In the genomic region with DNA sequence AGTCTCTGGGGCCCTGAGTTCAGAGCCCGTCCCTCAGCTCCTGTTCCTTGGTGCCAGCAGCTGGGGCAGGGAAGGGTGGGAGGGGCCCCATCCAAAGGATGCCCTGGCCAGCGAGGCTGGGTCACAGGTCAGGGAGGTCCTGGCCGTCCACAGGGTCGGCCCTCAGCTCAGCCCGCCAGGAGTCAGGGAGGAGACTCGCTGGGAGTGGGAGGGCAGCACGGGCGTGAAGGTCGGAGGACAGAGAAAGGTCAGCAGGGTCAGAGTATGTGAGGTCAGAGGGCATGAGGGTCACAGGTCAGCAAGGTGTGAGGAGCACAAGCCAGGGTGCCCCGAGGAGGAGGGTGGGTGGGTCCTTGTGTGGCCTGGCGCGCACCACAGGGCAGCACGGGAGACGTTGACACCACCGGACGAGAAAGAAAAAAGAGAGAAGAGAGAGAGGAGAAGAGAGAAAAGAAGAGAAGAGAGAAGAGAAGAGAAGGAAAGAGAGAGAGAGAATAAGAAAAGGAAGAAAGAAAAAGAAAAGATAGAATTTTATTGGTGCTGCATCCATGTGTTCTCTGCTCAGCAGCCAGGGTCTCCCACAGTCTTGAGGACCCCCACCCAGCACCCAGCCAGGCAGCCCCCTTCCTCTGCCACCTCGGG, we compare ENCODE assay signal across 1 cellular context.
TF ChIP-seq lines count a peak whose summit lies in the region.

No MANE protein-coding gene starts in this region.

TF ChIP-seq in HEK293, 187 proteins besides CTCF, POLR2A, EP300 and RAD21 (continued from another document):
- TF ChIP-seq ZNF202 (tag by site-specific recombination; IDR thresholded peaks at IDR 0.05; ENCODE audit: borderline replicate concordance) = no peak
- no peak for TF ChIP-seq ZNF155 (tag by site-specific recombination; IDR thresholded peaks at IDR 0.05)
- no peak for TF ChIP-seq ZIC2 (tag by site-specific recombination; IDR thresholded peaks at IDR 0.05)
- no peak for TF ChIP-seq ZNF292 (tag by site-specific recombination; IDR thresholded peaks at IDR 0.05; ENCODE audit: borderline replicate concordance, low read depth)
- TF ChIP-seq WT1 (tag by site-specific recombination; IDR thresholded peaks at IDR 0.05) = no peak
- no peak for TF ChIP-seq KLF7 (tag by site-specific recombination; IDR thresholded peaks at IDR 0.05; ENCODE audit: borderline replicate concordance)
- peak; percentile 93 for TF ChIP-seq ZNF366 (tag by site-specific recombination; conservative IDR thresholded peaks at IDR 0.05)
- no peak for TF ChIP-seq ZNF624 (tag by site-specific recombination; IDR thresholded peaks at IDR 0.05)
- TF ChIP-seq ZNF23 (tag by site-specific recombination; IDR thresholded peaks at IDR 0.05; ENCODE audit: borderline replicate concordance) = no peak
- TF ChIP-seq, protein P1, sequence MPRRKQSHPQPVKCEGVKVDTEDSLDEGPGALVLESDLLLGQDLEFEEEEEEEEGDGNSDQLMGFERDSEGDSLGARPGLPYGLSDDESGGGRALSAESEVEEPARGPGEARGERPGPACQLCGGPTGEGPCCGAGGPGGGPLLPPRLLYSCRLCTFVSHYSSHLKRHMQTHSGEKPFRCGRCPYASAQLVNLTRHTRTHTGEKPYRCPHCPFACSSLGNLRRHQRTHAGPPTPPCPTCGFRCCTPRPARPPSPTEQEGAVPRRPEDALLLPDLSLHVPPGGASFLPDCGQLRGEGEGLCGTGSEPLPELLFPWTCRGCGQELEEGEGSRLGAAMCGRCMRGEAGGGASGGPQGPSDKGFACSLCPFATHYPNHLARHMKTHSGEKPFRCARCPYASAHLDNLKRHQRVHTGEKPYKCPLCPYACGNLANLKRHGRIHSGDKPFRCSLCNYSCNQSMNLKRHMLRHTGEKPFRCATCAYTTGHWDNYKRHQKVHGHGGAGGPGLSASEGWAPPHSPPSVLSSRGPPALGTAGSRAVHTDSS (tag by site-specific recombination; IDR thresholded peaks at IDR 0.05) = no peak
- TF ChIP-seq IKZF3 (tag by site-specific recombination; IDR thresholded peaks at IDR 0.05) = no peak
- TF ChIP-seq ZNF132 (tag by site-specific recombination; IDR thresholded peaks at IDR 0.05; ENCODE audit: borderline replicate concordance) = no peak
- TF ChIP-seq, protein P2, sequence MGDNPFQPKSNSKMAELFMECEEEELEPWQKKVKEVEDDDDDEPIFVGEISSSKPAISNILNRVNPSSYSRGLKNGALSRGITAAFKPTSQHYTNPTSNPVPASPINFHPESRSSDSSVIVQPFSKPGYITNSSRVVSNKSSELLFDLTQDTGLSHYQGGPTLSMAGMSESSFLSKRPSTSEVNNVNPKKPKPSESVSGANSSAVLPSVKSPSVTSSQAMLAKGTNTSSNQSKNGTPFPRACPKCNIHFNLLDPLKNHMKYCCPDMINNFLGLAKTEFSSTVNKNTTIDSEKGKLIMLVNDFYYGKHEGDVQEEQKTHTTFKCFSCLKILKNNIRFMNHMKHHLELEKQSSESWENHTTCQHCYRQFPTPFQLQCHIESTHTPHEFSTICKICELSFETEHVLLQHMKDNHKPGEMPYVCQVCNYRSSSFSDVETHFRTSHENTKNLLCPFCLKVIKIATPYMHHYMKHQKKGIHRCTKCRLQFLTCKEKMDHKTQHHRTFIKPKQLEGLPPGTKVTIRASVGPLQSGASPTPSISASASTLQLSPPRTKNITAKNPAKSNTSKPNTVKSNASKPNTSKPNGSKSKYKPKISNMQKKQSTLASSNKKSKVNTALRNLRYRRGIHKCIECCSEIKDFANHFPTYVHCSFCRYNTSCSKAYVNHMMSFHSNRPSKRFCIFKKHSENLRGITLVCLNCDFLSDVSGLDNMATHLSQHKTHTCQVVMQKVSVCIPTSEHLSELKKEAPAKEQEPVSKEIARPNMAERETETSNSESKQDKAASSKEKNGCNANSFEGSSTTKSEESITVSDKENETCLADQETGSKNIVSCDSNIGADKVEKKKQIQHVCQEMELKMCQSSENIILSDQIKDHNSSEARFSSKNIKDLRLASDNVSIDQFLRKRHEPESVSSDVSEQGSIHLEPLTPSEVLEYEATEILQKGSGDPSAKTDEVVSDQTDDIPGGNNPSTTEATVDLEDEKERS (tag by site-specific recombination; IDR thresholded peaks at IDR 0.05) = no peak
- no peak for TF ChIP-seq ZNF529 (tag by site-specific recombination; IDR thresholded peaks at IDR 0.05; ENCODE audit: insufficient replicate concordance)
- no peak for TF ChIP-seq ZBTB17 (tag by site-specific recombination; IDR thresholded peaks at IDR 0.05)
